ENCODE assay signal across 8 cellular contexts in genomic region chr4:127856485-127857447, GRCh38. TPM values are rescaled to one million over a fixed set of nuclear protein-coding genes. Genes with fewer than 3 reads are reported as not detected.
DNase-seq lines count a peak whose midpoint lies in the region; ATAC-seq and TF ChIP-seq lines count a peak whose summit lies in the region.

No MANE protein-coding gene starts in this region.

- peak; percentile 81 for ATAC-seq in GM21723 (IDR thresholded peaks at IDR 0.05; ENCODE audit: unreplicated experiment)
- ATAC-seq in upper lobe of left lung (ENCODE audit: low FRiP score in 2 of 2), result no peak

- H3K9ac ChIP-seq in HUES64 (ENCODE audit: low read depth, low read length), result no peak overlapping the region

- 84% methylated on average over 4 of the region's 4 CpGs for WGBS in HUES64
- 72 to 78% methylated on average over 4 of the region's 4 CpGs for WGBS in upper lobe of left lung, 2 donors

- peaks cover 21% of the 10 kb centered on the region for H3K36me3 Mint-ChIP-seq in endothelial cell (ENCODE audit: low read depth, unreplicated experiment)

- H3K4me1 Mint-ChIP-seq in endothelial cell (ENCODE audit: unreplicated experiment), result peaks cover 2% of the 10 kb centered on the region

- H3K4me1 ChIP-seq in HUES64 (ENCODE audit: insufficient read depth, low read length) (peaks cover 31% of the 10 kb centered on the region), upper lobe of left lung (peaks cover 0 to 11% (median 5%) of the 10 kb centered on the region in 4 donors)

- H3K27ac ChIP-seq in HUES64 (ENCODE audit: low read depth, low read length) (peak overlapping the region; percentile 44; the same call in 1 of the 2 replicates), upper lobe of left lung (no peak overlapping the region)

- H3K27me3 ChIP-seq in HUES64 (ENCODE audit: insufficient read depth, low read length), result no peaks in the 10 kb centered on the region
- H3K27me3 ChIP-seq in upper lobe of left lung, result no peaks in the 10 kb centered on the region

- no peak for TF ChIP-seq EP300 in upper lobe of left lung (IDR thresholded peaks at IDR 0.05)

- peak; percentile 38 for DNase-seq in foreskin melanocyte
- no peak for DNase-seq in SHP77 (lab: John Stamatoyannopoulos, UW)
- no peak for DNase-seq in endothelial cell (ENCODE audit: low spot score)
- no peak for DNase-seq in upper lobe of left lung
- no peak for DNase-seq in DMS114 treated with DMSO at 0.1 percent for 48 hours (lab: John Stamatoyannopoulos, UW; ENCODE audit: unreplicated experiment)

- no peaks in the 10 kb centered on the region for H3K36me3 ChIP-seq in HUES64 (ENCODE audit: insufficient read depth, low read length)
- no peaks in the 10 kb centered on the region for H3K36me3 ChIP-seq in upper lobe of left lung

- no peak overlapping the region for H3K4me3 Mint-ChIP-seq in endothelial cell (ENCODE audit: unreplicated experiment)

- H3K27me3 Mint-ChIP-seq in endothelial cell (ENCODE audit: unreplicated experiment), result peaks cover 7% of the 10 kb centered on the region

- H3K4me3 ChIP-seq in GM08714 (ENCODE audit: low read length) (peak overlapping the region; percentile 57; the same call in 1 of the 2 replicates), HUES64 (ENCODE audit: low read length) (no peak overlapping the region), upper lobe of left lung (no peak overlapping the region)

- TF ChIP-seq POLR2A in upper lobe of left lung (IDR thresholded peaks at IDR 0.05), result no peak

- H3K9me3 Mint-ChIP-seq in endothelial cell (ENCODE audit: unreplicated experiment), result peaks cover 5% of the 10 kb centered on the region

- H3K9me3 ChIP-seq in HUES64 (ENCODE audit: insufficient read depth, low read depth, low read length) (0 out of 2 replicates have a peak, but pooled peaks cover 5% of the 10 kb centered on the region), upper lobe of left lung (peaks cover 0 to 5% (median 0%) of the 10 kb centered on the region in 4 donors)

- TF ChIP-seq CTCF in endothelial cell (IDR thresholded peaks at IDR 0.05; ENCODE audit: unreplicated experiment) (no peak), upper lobe of left lung (IDR thresholded peaks at IDR 0.05) (no peak)

- no peak overlapping the region for H3K27ac Mint-ChIP-seq in endothelial cell (ENCODE audit: unreplicated experiment)

RNA-seq across cellular contexts. Expression of gene PLK4, which starts 23.9 kb away (rescaled TPM):
- polyA plus RNA-seq in HUES64 (2013, experiment 1 of 2), result 37.4 TPM
- polyA plus RNA-seq in HUES64 (2013, experiment 2 of 2), result 31.2 TPM
- 12.6 TPM for total RNA-seq in endothelial cell (ENCODE audit: unreplicated experiment)
- total RNA-seq in upper lobe of left lung, result 1 to 10 TPM; 1.3 to 5.2 (median 2.0) TPM
